Comparison of ENCODE assay signal across 16 cellular contexts in genomic region chr13:110396476-110396875, GRCh38.
DNase-seq lines count a peak whose midpoint lies in the region; ATAC-seq, FAIRE-seq and TF ChIP-seq lines count a peak whose summit lies in the region.
"Had no signal": no experiment of that assay in that cellular context is flagged by ENCODE, and none has a peak within 500 bp of the region (broad histone marks: within the 10 kb centered on the region; RNA-seq: fewer than 3 reads in every experiment).

No MANE protein-coding gene starts in this region.

- TF ChIP-seq CTCF in adrenal gland (IDR thresholded peaks at IDR 0.05) (no peak), kidney (IDR thresholded peaks at IDR 0.05; ENCODE audit: borderline replicate concordance, extremely low read depth, insufficient read depth) (no peak)

- no peak for DNase-seq in adrenal gland
- no peak for DNase-seq in kidney
- no peak for DNase-seq in DMS153 (lab: John Stamatoyannopoulos, UW)
- no peak for DNase-seq in activated naive CD8-positive, alpha-beta T cell treated with anti-CD3 and anti-CD28 coated beads for 36 hours
- DNase-seq in cerebellar cortex (ENCODE audit: low spot score), result no peak
- DNase-seq: activated CD8-positive, alpha-beta memory T cell treated with anti-CD3 and anti-CD28 coated beads, Interleukin-2, amount 50 U/mL, for 4 hours; BE2C; GDM1; NCI-H2227 treated with DMSO at 0.1 percent for 48 hours had no signal

- no peaks in the 10 kb centered on the region for H3K4me1 Mint-ChIP-seq in activated naive CD8-positive, alpha-beta T cell treated with anti-CD3 and anti-CD28 coated beads for 36 hours

- no peak overlapping the region for H3K4me3 Mint-ChIP-seq in activated naive CD8-positive, alpha-beta T cell treated with anti-CD3 and anti-CD28 coated beads for 36 hours

- no peak overlapping the region for H3K9ac ChIP-seq in BLaER1
- H3K9ac ChIP-seq in kidney (ENCODE audit: low read length in 2 of 2), result no peak overlapping the region
- peak overlapping the region; percentile 84 for H3K9ac ChIP-seq in skeletal muscle satellite cell (ENCODE audit: low read depth, low read length)

- intact Hi-C loops in adrenal gland (cut with DNase I) (no loop called here), kidney (cut with DNase I) (no loop called here)

- H3K4me1 ChIP-seq in BLaER1 (peaks cover 50% of the 10 kb centered on the region), adrenal gland (replicated peaks in 1 of 2) (peaks cover 0 to 41% of the 10 kb centered on the region in 2 donors), kidney (ENCODE audit: control insufficient read depth in 1 of 2, insufficient read depth in 1 of 2, low read depth in 1 of 2, low read length in 2 of 2) (peaks cover 0 to 2% of the 10 kb centered on the region in 2 donors), skeletal muscle satellite cell (ENCODE audit: control insufficient read depth, insufficient read depth, low read length) (peaks cover 88% of the 10 kb centered on the region)

- 59 to 67% (median 63%) methylated on average over 6 of the region's 6 CpGs for WGBS in adrenal gland, 4 donors

- no peaks in the 10 kb centered on the region for H3K36me3 Mint-ChIP-seq in activated naive CD8-positive, alpha-beta T cell treated with anti-CD3 and anti-CD28 coated beads for 36 hours

- no peak for ATAC-seq in HG02840 (IDR thresholded peaks at IDR 0.05; ENCODE audit: low FRiP score, unreplicated experiment)

- H3K36me3 ChIP-seq in BLaER1 (no peaks in the 10 kb centered on the region), adrenal gland (replicated peaks in 1 of 2) (no peaks in the 10 kb centered on the region), kidney (ENCODE audit: control insufficient read depth in 1 of 2, insufficient read depth in 2 of 2, low read length in 2 of 2) (no peaks in the 10 kb centered on the region), skeletal muscle satellite cell (ENCODE audit: insufficient read depth, low read length) (peaks cover 2% of the 10 kb centered on the region)
- H3K36me3 ChIP-seq: BE2C, pancreas had no signal

- no peaks in the 10 kb centered on the region for H3K27me3 ChIP-seq in BLaER1
- H3K27me3 ChIP-seq in adrenal gland, result no peaks in the 10 kb centered on the region
- H3K27me3 ChIP-seq in skeletal muscle satellite cell (ENCODE audit: control insufficient read depth, insufficient read depth, low read length), result no peaks in the 10 kb centered on the region
- H3K27me3 ChIP-seq: pancreas had no signal

- peaks cover 19% of the 10 kb centered on the region for H3K9me3 ChIP-seq in BLaER1
- H3K9me3 ChIP-seq in adrenal gland (replicated peaks in 1 of 3), result no peaks in the 10 kb centered on the region
- no peaks in the 10 kb centered on the region for H3K9me3 ChIP-seq in kidney (ENCODE audit: control insufficient read depth in 1 of 2, low read length in 2 of 2)
- peaks cover 3% of the 10 kb centered on the region for H3K9me3 ChIP-seq in skeletal muscle satellite cell (replicated peaks; ENCODE audit: low read length)
- H3K9me3 ChIP-seq: pancreas had no signal

- peaks cover 89% of the 10 kb centered on the region for H3K27me3 Mint-ChIP-seq in activated naive CD8-positive, alpha-beta T cell treated with anti-CD3 and anti-CD28 coated beads for 36 hours

- H3K27ac Mint-ChIP-seq in activated naive CD8-positive, alpha-beta T cell treated with anti-CD3 and anti-CD28 coated beads for 36 hours, result no peak overlapping the region

- H3K27ac ChIP-seq in BLaER1 (no peak overlapping the region), adrenal gland (peak overlapping the region in 4 of 5 donors; percentile 10 to 89 (median 62)), kidney (ENCODE audit: low read depth in 2 of 2, low read length in 2 of 2) (peak overlapping the region; percentile 74 to 88)
- H3K27ac ChIP-seq: HL-60 had no signal

- H3K4me2 ChIP-seq in BLaER1, result peak overlapping the region; percentile 73
- H3K4me2 ChIP-seq in skeletal muscle satellite cell (ENCODE audit: low read length), result peak overlapping the region; percentile 73

- H4K20me1 ChIP-seq in BLaER1, result no peaks in the 10 kb centered on the region

- H3K4me3 ChIP-seq in BLaER1 (no peak overlapping the region), adrenal gland (no peak overlapping the region), kidney (ENCODE audit: low read length in 2 of 2) (no peak overlapping the region), skeletal muscle satellite cell (ENCODE audit: low read length) (peak overlapping the region; percentile 42)
- H3K4me3 ChIP-seq: pancreas had no signal

- H3K9me3 Mint-ChIP-seq in activated naive CD8-positive, alpha-beta T cell treated with anti-CD3 and anti-CD28 coated beads for 36 hours, result peaks cover 2% of the 10 kb centered on the region

- FAIRE-seq in kidney (lab: Jason Lieb, UNC), result no peak
- FAIRE-seq: islet of Langerhans, TTC549 had no signal

- TF ChIP-seq POLR2A in adrenal gland (IDR thresholded peaks at IDR 0.05), result no peak
